In genomic region chr22:46986788-46987187, GRCh38 we compare ENCODE assay signal across 31 cellular contexts.
"Had no signal": no experiment of that assay in that cellular context is flagged by ENCODE, and none has a peak within 500 bp of the region (broad histone marks: within the 10 kb centered on the region; RNA-seq: fewer than 3 reads in every experiment).

No MANE protein-coding gene starts in this region.

- H3K27ac ChIP-seq: adrenal gland, esophagus muscularis mucosa, foreskin keratinocyte, gastrocnemius medialis had no signal

- H3K9me3 ChIP-seq: adrenal gland, body of pancreas, esophagus muscularis mucosa, gastrocnemius medialis had no signal

- H3K4me1 ChIP-seq: body of pancreas, gastrocnemius medialis had no signal

- FAIRE-seq: colon had no signal

- H3K27ac Mint-ChIP-seq: activated CD8-positive, alpha-beta T cell treated with anti-CD3 and anti-CD28 coated beads for 36 hours; activated naive CD4-positive, alpha-beta T cell treated with anti-CD3 and anti-CD28 coated beads for 36 hours; activated naive CD4-positive, alpha-beta T cell treated with anti-CD3 and anti-CD28 coated beads, Interleukin-2, amount 50 U/mL, for 24 hours; activated naive CD8-positive, alpha-beta T cell treated with anti-CD3 and anti-CD28 coated beads for 36 hours; activated naive CD8-positive, alpha-beta T cell treated with anti-CD3 and anti-CD28 coated beads, Interleukin-2, amount 50 U/mL, for 24 hours; activated T-helper 17 cell treated with anti-CD3 and anti-CD28 coated beads, Interleukin-2, amount 50 U/mL, for 72 hours; effector memory CD8-positive, alpha-beta T cell; WTC11 had no signal

- DNase-seq: activated CD4-positive, alpha-beta T cell treated with anti-CD3 and anti-CD28 coated beads for 1 hour; activated CD4-positive, alpha-beta T cell treated with anti-CD3 and anti-CD28 coated beads for 4 hours; activated CD4-positive, alpha-beta T cell treated with anti-CD3 and anti-CD28 coated beads, Interleukin-2, amount 50 U/mL, for 1 hour; activated CD4-positive, alpha-beta T cell treated with anti-CD3 and anti-CD28 coated beads, Interleukin-2, amount 50 U/mL, for 48 hours; activated CD8-positive, alpha-beta memory T cell treated with anti-CD3 and anti-CD28 coated beads for 24 hours; activated CD8-positive, alpha-beta T cell treated with anti-CD3 and anti-CD28 coated beads for 36 hours; activated effector memory CD4-positive, alpha-beta T cell treated with Interleukin-2 at 50 U/mL for 16 hours; activated naive CD4-positive, alpha-beta T cell treated with anti-CD3 and anti-CD28 coated beads for 36 hours; activated naive CD8-positive, alpha-beta T cell treated with anti-CD3 and anti-CD28 coated beads for 36 hours; activated naive CD8-positive, alpha-beta T cell treated with anti-CD3 and anti-CD28 coated beads, Interleukin-2, amount 50 U/mL, for 24 hours; activated T-cell treated with anti-CD3 and anti-CD28 coated beads, Interleukin-2, amount 50 U/mL, for 4 hours; adrenal gland; amygdala; aorta; body of pancreas; caudate nucleus; cortex of kidney; dermis blood vessel endothelial cell; effector CD4-positive, alpha-beta T cell; effector memory CD8-positive, alpha-beta T cell; erythroblast; foreskin keratinocyte; gastrocnemius medialis; glutamatergic neuron; T-helper 1 cell; T-helper 2 cell had no signal

- H3K4me3 Mint-ChIP-seq: activated CD8-positive, alpha-beta T cell treated with anti-CD3 and anti-CD28 coated beads for 36 hours; activated naive CD4-positive, alpha-beta T cell treated with anti-CD3 and anti-CD28 coated beads for 36 hours; activated naive CD4-positive, alpha-beta T cell treated with anti-CD3 and anti-CD28 coated beads, Interleukin-2, amount 50 U/mL, for 24 hours; activated naive CD8-positive, alpha-beta T cell treated with anti-CD3 and anti-CD28 coated beads for 36 hours; activated naive CD8-positive, alpha-beta T cell treated with anti-CD3 and anti-CD28 coated beads, Interleukin-2, amount 50 U/mL, for 24 hours; activated T-cell treated with anti-CD3 and anti-CD28 coated beads, Interleukin-2, amount 50 U/mL, for 4 hours; activated T-helper 17 cell treated with anti-CD3 and anti-CD28 coated beads, Interleukin-2, amount 50 U/mL, for 72 hours; effector memory CD8-positive, alpha-beta T cell; WTC11 had no signal

- H3K9me3 Mint-ChIP-seq: activated CD8-positive, alpha-beta T cell treated with anti-CD3 and anti-CD28 coated beads for 36 hours; activated naive CD4-positive, alpha-beta T cell treated with anti-CD3 and anti-CD28 coated beads for 36 hours; activated naive CD4-positive, alpha-beta T cell treated with anti-CD3 and anti-CD28 coated beads, Interleukin-2, amount 50 U/mL, for 24 hours; activated naive CD8-positive, alpha-beta T cell treated with anti-CD3 and anti-CD28 coated beads for 36 hours; activated naive CD8-positive, alpha-beta T cell treated with anti-CD3 and anti-CD28 coated beads, Interleukin-2, amount 50 U/mL, for 24 hours; activated T-cell treated with anti-CD3 and anti-CD28 coated beads, Interleukin-2, amount 50 U/mL, for 4 hours; activated T-helper 17 cell treated with anti-CD3 and anti-CD28 coated beads, Interleukin-2, amount 50 U/mL, for 72 hours; effector memory CD8-positive, alpha-beta T cell; WTC11 had no signal

- H3K27me3 ChIP-seq: adrenal gland, body of pancreas, esophagus muscularis mucosa, foreskin keratinocyte, gastrocnemius medialis had no signal

- H3K4me3 ChIP-seq: adrenal gland, body of pancreas, esophagus muscularis mucosa, gastrocnemius medialis had no signal

- H3K36me3 ChIP-seq: adrenal gland, gastrocnemius medialis had no signal

- ATAC-seq: activated CD8-positive, alpha-beta T cell treated with anti-CD3 and anti-CD28 coated beads for 36 hours; activated naive CD8-positive, alpha-beta T cell treated with anti-CD3 and anti-CD28 coated beads, Interleukin-2, amount 50 U/mL, for 24 hours; activated T-cell treated with anti-CD3 and anti-CD28 coated beads, Interleukin-2, amount 50 U/mL, for 4 hours; activated T-helper 17 cell treated with anti-CD3 and anti-CD28 coated beads, Interleukin-2, amount 50 U/mL, for 72 hours; body of pancreas; effector memory CD8-positive, alpha-beta T cell; foreskin keratinocyte; gastrocnemius medialis; WTC11 had no signal

- H3K27me3 Mint-ChIP-seq: activated CD8-positive, alpha-beta T cell treated with anti-CD3 and anti-CD28 coated beads for 36 hours; activated naive CD4-positive, alpha-beta T cell treated with anti-CD3 and anti-CD28 coated beads, Interleukin-2, amount 50 U/mL, for 24 hours; activated naive CD8-positive, alpha-beta T cell treated with anti-CD3 and anti-CD28 coated beads for 36 hours; activated naive CD8-positive, alpha-beta T cell treated with anti-CD3 and anti-CD28 coated beads, Interleukin-2, amount 50 U/mL, for 24 hours; activated T-helper 17 cell treated with anti-CD3 and anti-CD28 coated beads, Interleukin-2, amount 50 U/mL, for 72 hours; effector memory CD8-positive, alpha-beta T cell had no signal
